In the genomic region with DNA sequence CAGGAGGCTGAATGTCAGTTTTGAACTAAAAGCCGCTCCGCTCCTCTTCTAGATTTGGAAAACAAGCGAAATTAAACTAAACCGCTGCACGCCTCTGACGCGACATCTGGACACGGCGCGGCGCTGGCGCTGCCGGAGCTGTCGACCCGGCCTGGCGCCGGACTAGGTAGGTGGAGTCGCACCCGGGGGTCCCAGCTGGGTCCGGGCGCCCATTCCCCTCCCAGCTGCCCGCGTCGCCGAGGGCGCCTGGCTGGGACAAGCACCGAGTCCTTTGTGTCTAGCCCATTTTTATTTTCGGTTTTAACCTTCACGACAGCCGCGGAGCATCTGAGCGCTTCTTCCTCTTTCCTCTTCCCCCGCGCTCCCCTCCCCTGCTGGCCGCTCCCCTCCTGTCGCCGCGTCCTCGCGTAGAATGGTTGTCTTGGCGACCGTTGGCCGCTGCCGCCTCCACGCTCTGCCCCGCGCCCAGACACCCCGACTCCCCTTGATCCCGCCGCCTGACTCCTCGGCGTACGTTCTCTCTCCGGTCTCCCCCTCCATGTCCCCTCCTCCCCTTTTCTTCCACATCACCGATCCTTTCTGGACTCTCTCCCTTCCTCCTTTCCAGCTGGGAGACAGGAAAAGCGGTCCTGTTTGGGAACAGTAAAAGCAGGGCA, we compare ENCODE assay signal across 9 cellular contexts. TPM values are rescaled to one million over a fixed set of nuclear protein-coding genes. Genes with fewer than 3 reads are reported as not detected.
DNase-seq lines count a peak whose midpoint lies in the region; ATAC-seq and TF ChIP-seq lines count a peak whose summit lies in the region.
"Had no signal": no experiment of that assay in that cellular context is flagged by ENCODE, and none has a peak within 500 bp of the region (broad histone marks: within the 10 kb centered on the region; RNA-seq: fewer than 3 reads in every experiment).

No MANE protein-coding gene starts in this region.

- TF ChIP-seq CTCF in AG04449 (IDR thresholded peaks at IDR 0.05; ENCODE audit: insufficient read depth, low read length, missing control alignments) = no peak

- CTCF ChIA-PET in AG04449 (lab: Yijun Ruan, JAX) = interaction anchor here (0.7 to 10.5 kb wide), 8 partner anchors 8 to 182 kb away, joined by 3 to 129 read pairs (median 3); partner anchors contain the start of gene CDKN2B

- POLR2A ChIA-PET in AG04449 (lab: Yijun Ruan, JAX) = interaction anchor here (1.8 kb wide), 1 partner anchor 14 kb away, joined by 7 read pairs; the partner anchor contains the start of gene CDKN2B

- DNase-seq in AG04449 (ENCODE audit: low read depth, low spot score) = no peak
- peak; percentile 57 for DNase-seq in NCI-H2171 treated with DMSO at 0.1 percent for 48 hours (lab: John Stamatoyannopoulos, UW)
- peak; percentile 73 for DNase-seq in activated CD4-positive, alpha-beta T cell treated with anti-CD3 and anti-CD28 coated beads for 48 hours
- peak; percentile 34 for DNase-seq in effector CD8-positive, alpha-beta T cell (lab: John Stamatoyannopoulos, UW)
- peak; percentile 86 to 88 for DNase-seq in lung microvascular endothelial cell (ENCODE audit: low read depth in 2 of 2)
- peak; percentile 57 to 58 for DNase-seq in stimulated activated CD8-positive, alpha-beta memory T cell treated with anti-CD3 and anti-CD28 coated beads, Interleukin-2, amount 100 ng/mL, for 48 hours (ENCODE audit: low read depth in 2 of 2)

- ATAC-seq in GM18861 (IDR thresholded peaks at IDR 0.05; ENCODE audit: unreplicated experiment) (peak; percentile 73), HG03025 (IDR thresholded peaks at IDR 0.05; ENCODE audit: low FRiP score, unreplicated experiment) (peak; percentile 89)

- H3K4me3 ChIP-seq in AG04449 (ENCODE audit: low read depth, low read length) = peak overlapping the region; percentile 87

RNA-seq across cellular contexts. Expression of gene CDKN2B-AS1, which starts 0.5 kb away (rescaled TPM):
- total RNA-seq in lung microvascular endothelial cell = 0.60 and 1.5 TPM in 2 replicates
- total RNA-seq: Daoy had no signal

RNA-seq across cellular contexts. Expression of gene CDKN2A, which starts 0.9 kb away (rescaled TPM):
- total RNA-seq in lung microvascular endothelial cell = 0.60 and 13.3 TPM in 2 replicates
- total RNA-seq: Daoy had no signal

RNA-seq across cellular contexts. Expression of gene CDKN2B, which starts 14.0 kb away (rescaled TPM):
- total RNA-seq in lung microvascular endothelial cell = 1.4 and 4.4 TPM in 2 replicates
- total RNA-seq: Daoy had no signal
